23 cellular contexts compared by ENCODE assay signal in the genomic region with DNA sequence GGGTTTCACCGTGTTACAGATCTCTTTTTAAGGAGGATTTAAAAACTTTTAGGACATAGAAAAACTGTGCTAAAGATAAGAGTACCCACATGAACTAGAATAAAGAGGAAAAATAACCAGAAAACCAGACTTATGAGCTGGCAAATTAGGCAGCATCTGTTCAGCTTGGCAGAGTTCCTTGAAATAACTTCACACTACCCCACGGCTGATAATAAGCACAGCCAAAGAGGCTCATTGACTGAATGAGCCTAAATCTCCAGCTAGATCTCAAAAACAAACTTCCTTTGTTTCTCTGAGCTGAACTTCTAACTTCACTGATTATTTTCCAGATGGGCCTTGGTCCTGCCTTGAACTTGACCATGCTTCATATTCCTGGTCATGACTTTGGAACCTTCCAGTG. TPM values are rescaled to one million over a fixed set of nuclear protein-coding genes. Genes with fewer than 3 reads are reported as not detected.
DNase-seq lines count a peak whose midpoint lies in the region; ATAC-seq, FAIRE-seq and TF ChIP-seq lines count a peak whose summit lies in the region.
"Had no signal": no experiment of that assay in that cellular context is flagged by ENCODE, and none has a peak within 500 bp of the region (broad histone marks: within the 10 kb centered on the region; RNA-seq: fewer than 3 reads in every experiment).

No MANE protein-coding gene starts in this region.

- ATAC-seq in left ventricle myocardium superior (peak; percentile 53), Right ventricle myocardium inferior (no peak), gastroesophageal sphincter (no peak)
- ATAC-seq: activated T-helper 17 cell treated with anti-CD3 and anti-CD28 coated beads, Interleukin-2, amount 50 U/mL, for 72 hours; body of pancreas had no signal

- in situ Hi-C loops in KBM-7 (cut with MboI; ENCODE audit: low pct_unique_long_range_greater_than_20kb, low sequenced_read_pairs): no loop called here

- peaks cover 3% of the 10 kb centered on the region for H3K27me3 Mint-ChIP-seq in endodermal cell (ENCODE audit: insufficient read depth)

- FAIRE-seq in RCC 7860 (lab: Jason Lieb, UNC): no peak
- FAIRE-seq: colon, H1 had no signal

- no peak overlapping the region for H3K9ac ChIP-seq in endodermal cell (ENCODE audit: extremely low read depth, low read length, poor library complexity, severe bottlenecking)
- H3K9ac ChIP-seq: BLaER1 treated with 17β-estradiol and CSF1 and Interleukin-3, amounts not matched to agents 10 nM and 100 nM had no signal

- H3K4me3 ChIP-seq in endodermal cell (ENCODE audit: low read length) (no peak overlapping the region), gastroesophageal sphincter (no peak overlapping the region)
- H3K4me3 ChIP-seq: BLaER1 treated with 17β-estradiol and CSF1 and Interleukin-3, amounts not matched to agents 10 nM and 100 nM; body of pancreas; PC-9 had no signal

- no peak overlapping the region for H3K27ac ChIP-seq in endodermal cell (ENCODE audit: low read depth, low read length)
- no peak overlapping the region for H3K27ac ChIP-seq in gastroesophageal sphincter
- H3K27ac ChIP-seq: BLaER1 treated with 17β-estradiol and CSF1 and Interleukin-3, amounts not matched to agents 10 nM and 100 nM; body of pancreas; PC-9; WERI-Rb-1 had no signal

- no peak for TF ChIP-seq EP300 in gastroesophageal sphincter (IDR thresholded peaks at IDR 0.05)

- intact Hi-C loops in left ventricle myocardium superior (cut with micrococcal nuclease): no loop called here
- intact Hi-C loops in Right ventricle myocardium inferior (cut with DNase I): no loop called here

- peaks cover 3% of the 10 kb centered on the region for H3K4me1 ChIP-seq in endodermal cell (ENCODE audit: control insufficient read depth, insufficient read depth, low read length)
- no peaks in the 10 kb centered on the region for H3K4me1 ChIP-seq in gastroesophageal sphincter
- H3K4me1 ChIP-seq: body of pancreas had no signal

- DNase-seq in left ventricle myocardium superior (no peak), Right ventricle myocardium inferior (ENCODE audit: missing footprints) (no peak), NCI-H446 treated with DMSO at 0.1 percent for 48 hours (lab: John Stamatoyannopoulos, UW) (peak; percentile 42), endodermal cell (no peak), superior temporal gyrus (ENCODE audit: extremely low spot score) (peak; percentile 73), RCC 7860 (ENCODE audit: low spot score) (no peak), KBM-7 (no peak)
- DNase-seq: activated CD4-positive, alpha-beta T cell treated with anti-CD3 and anti-CD28 coated beads, Interleukin-2, amount 50 U/mL, for 1 hour; body of pancreas; IMR-90; NCI-H1436; NCI-H82; nephron progenitor cell; PC-9; substantia nigra; WERI-Rb-1 had no signal

- H3K9me3 Mint-ChIP-seq in endodermal cell: no peaks in the 10 kb centered on the region
- H3K9me3 Mint-ChIP-seq: activated T-helper 17 cell treated with anti-CD3 and anti-CD28 coated beads, Interleukin-2, amount 50 U/mL, for 72 hours; nephron progenitor cell; T-helper 1 cell treated with Interleukin-12 subunit alpha and Interleukin-12 subunit beta and Interleukin-4 antibody, amounts not matched to agents 30 μg/mL and 1 μg/mL, for 36 hours had no signal

- 90 to 100% methylated on average over 1 to 2 of the region's 2 CpGs for WGBS in endodermal cell (ENCODE audit: insufficient coverage in 1 of 2, insufficient read length in 1 of 2), 2 experiments
- 18 to 60% methylated on average over 1 of the region's 2 CpGs for WGBS in gastroesophageal sphincter (ENCODE audit: low coverage in 1 of 2), 2 donors

- peak overlapping the region; percentile 55 for H3K27ac Mint-ChIP-seq in endodermal cell
- H3K27ac Mint-ChIP-seq: activated naive CD8-positive, alpha-beta T cell; activated T-helper 17 cell treated with anti-CD3 and anti-CD28 coated beads, Interleukin-2, amount 50 U/mL, for 72 hours; nephron progenitor cell; T-helper 1 cell treated with Interleukin-12 subunit alpha and Interleukin-12 subunit beta and Interleukin-4 antibody, amounts not matched to agents 30 μg/mL and 1 μg/mL, for 36 hours had no signal

- H3K36me3 Mint-ChIP-seq in endodermal cell (ENCODE audit: low read depth): no peaks in the 10 kb centered on the region
- H3K36me3 Mint-ChIP-seq: activated naive CD8-positive, alpha-beta T cell had no signal

- H3K9me3 ChIP-seq in endodermal cell (ENCODE audit: control insufficient read depth, low read length): no peaks in the 10 kb centered on the region
- no peaks in the 10 kb centered on the region for H3K9me3 ChIP-seq in gastroesophageal sphincter
- H3K9me3 ChIP-seq: BLaER1 treated with 17β-estradiol and CSF1 and Interleukin-3, amounts not matched to agents 10 nM and 100 nM; body of pancreas had no signal

- H3K36me3 ChIP-seq in endodermal cell (ENCODE audit: control insufficient read depth, insufficient read depth, low read length) (no peaks in the 10 kb centered on the region), gastroesophageal sphincter (no peaks in the 10 kb centered on the region)
- H3K36me3 ChIP-seq: BLaER1 treated with 17β-estradiol and CSF1 and Interleukin-3, amounts not matched to agents 10 nM and 100 nM; WERI-Rb-1 had no signal

- no peak for TF ChIP-seq POLR2A in gastroesophageal sphincter (IDR thresholded peaks at IDR 0.05)

- TF ChIP-seq CTCF in endodermal cell (conservative IDR thresholded peaks at IDR 0.05): no peak
- TF ChIP-seq CTCF in gastroesophageal sphincter (IDR thresholded peaks at IDR 0.05): no peak

- no peaks in the 10 kb centered on the region for H3K27me3 ChIP-seq in endodermal cell (ENCODE audit: control insufficient read depth, insufficient read depth, low read length, poor library complexity, severe bottlenecking)
- no peaks in the 10 kb centered on the region for H3K27me3 ChIP-seq in gastroesophageal sphincter
- H3K27me3 ChIP-seq: BLaER1 treated with 17β-estradiol and CSF1 and Interleukin-3, amounts not matched to agents 10 nM and 100 nM; body of pancreas had no signal

- peaks cover 14% of the 10 kb centered on the region for H3K4me1 Mint-ChIP-seq in endodermal cell
- H3K4me1 Mint-ChIP-seq: activated T-helper 17 cell treated with anti-CD3 and anti-CD28 coated beads, Interleukin-2, amount 50 U/mL, for 72 hours had no signal

- no peak overlapping the region for H3K4me3 Mint-ChIP-seq in endodermal cell
- H3K4me3 Mint-ChIP-seq: activated naive CD8-positive, alpha-beta T cell; activated T-helper 17 cell treated with anti-CD3 and anti-CD28 coated beads, Interleukin-2, amount 50 U/mL, for 72 hours; nephron progenitor cell; T-helper 1 cell treated with Interleukin-12 subunit alpha and Interleukin-12 subunit beta and Interleukin-4 antibody, amounts not matched to agents 30 μg/mL and 1 μg/mL, for 36 hours had no signal

RNA-seq across cellular contexts. Expression of a gene that starts 26.7 kb away (rescaled TPM):
- total RNA-seq in left ventricle myocardium superior: 13.9 TPM
- 11.4 TPM for total RNA-seq in Right ventricle myocardium inferior
- 10 to 100 TPM; 40.3 to 41.2 TPM for total RNA-seq in endodermal cell
- polyA plus RNA-seq in endodermal cell (2013, experiment 1 of 2): 28.8 TPM
- 32.7 TPM for polyA plus RNA-seq in endodermal cell (2013, experiment 2 of 2)
- total RNA-seq in gastroesophageal sphincter: 10 to 100 TPM; 28.0 to 40.2 (median 34.8) TPM

Comparison
In these comparisons a context has a peak if more than half of its experiments do, and no peak if none do; other contexts are left out.
1. DNase-seq: peak in NCI-H446 treated with DMSO at 0.1 percent for 48 hours (single experiment) and superior temporal gyrus (single experiment); none in left ventricle myocardium superior (single experiment), Right ventricle myocardium inferior (single experiment), endodermal cell (single experiment), RCC 7860 (single experiment) and KBM-7 (single experiment).